ENCODE assay signal across 2 cellular contexts in genomic region chr1:224726783-224727182, GRCh38.
A peak's percentile ranks its signal among the peaks of the same experiment; 100 is the strongest.
TF ChIP-seq lines count a peak whose summit lies in the region.

No MANE protein-coding gene starts in this region.

TF ChIP-seq in IMR-90, 13 proteins besides CTCF, POLR2A, EP300 and RAD21:
- no peak for TF ChIP-seq BHLHE40 (IDR thresholded peaks at IDR 0.05; ENCODE audit: low read depth, low read length)
- no peak for TF ChIP-seq RFX5 (IDR thresholded peaks at IDR 0.05; ENCODE audit: low read depth, low read length)
- TF ChIP-seq FOS (IDR thresholded peaks at IDR 0.05; ENCODE audit: low read depth, low read length): peak; percentile 66; the same call in 1 of the 2 replicates
- TF ChIP-seq, protein P1, sequence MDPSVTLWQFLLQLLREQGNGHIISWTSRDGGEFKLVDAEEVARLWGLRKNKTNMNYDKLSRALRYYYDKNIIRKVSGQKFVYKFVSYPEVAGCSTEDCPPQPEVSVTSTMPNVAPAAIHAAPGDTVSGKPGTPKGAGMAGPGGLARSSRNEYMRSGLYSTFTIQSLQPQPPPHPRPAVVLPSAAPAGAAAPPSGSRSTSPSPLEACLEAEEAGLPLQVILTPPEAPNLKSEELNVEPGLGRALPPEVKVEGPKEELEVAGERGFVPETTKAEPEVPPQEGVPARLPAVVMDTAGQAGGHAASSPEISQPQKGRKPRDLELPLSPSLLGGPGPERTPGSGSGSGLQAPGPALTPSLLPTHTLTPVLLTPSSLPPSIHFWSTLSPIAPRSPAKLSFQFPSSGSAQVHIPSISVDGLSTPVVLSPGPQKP (IDR thresholded peaks at IDR 0.05; ENCODE audit: borderline replicate concordance, low read depth, low read length): no peak
- TF ChIP-seq CHD1 (IDR thresholded peaks at IDR 0.05; ENCODE audit: low read depth, low read length): no peak
- no peak for TF ChIP-seq RCOR1 (IDR thresholded peaks at IDR 0.05; ENCODE audit: insufficient replicate concordance, low read length)
- peak; percentile 56; the same call in 1 of the 2 replicates for TF ChIP-seq MAFK (IDR thresholded peaks at IDR 0.05; ENCODE audit: low read depth, low read length)
- peak; percentile 44; the same call in 1 of the 2 replicates for TF ChIP-seq MAZ (IDR thresholded peaks at IDR 0.05; ENCODE audit: borderline replicate concordance, low read depth, low read length)
- peak; percentile 85 for TF ChIP-seq CEBPB (IDR thresholded peaks at IDR 0.05; ENCODE audit: low read depth, low read length)
- TF ChIP-seq NFE2L2 (IDR thresholded peaks at IDR 0.05; ENCODE audit: low read depth, low read length): no peak
- no peak for TF ChIP-seq MXI1 (IDR thresholded peaks at IDR 0.05; ENCODE audit: borderline replicate concordance, low read depth, low read length)
- TF ChIP-seq, protein P2, sequence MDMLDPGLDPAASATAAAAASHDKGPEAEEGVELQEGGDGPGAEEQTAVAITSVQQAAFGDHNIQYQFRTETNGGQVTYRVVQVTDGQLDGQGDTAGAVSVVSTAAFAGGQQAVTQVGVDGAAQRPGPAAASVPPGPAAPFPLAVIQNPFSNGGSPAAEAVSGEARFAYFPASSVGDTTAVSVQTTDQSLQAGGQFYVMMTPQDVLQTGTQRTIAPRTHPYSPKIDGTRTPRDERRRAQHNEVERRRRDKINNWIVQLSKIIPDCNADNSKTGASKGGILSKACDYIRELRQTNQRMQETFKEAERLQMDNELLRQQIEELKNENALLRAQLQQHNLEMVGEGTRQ (IDR thresholded peaks at IDR 0.05; ENCODE audit: low read depth, low read length): peak; percentile 63; the same call in 1 of the 2 replicates
- TF ChIP-seq SMC3 (IDR thresholded peaks at IDR 0.05; ENCODE audit: low read depth, low read length): no peak

TF ChIP-seq in K562, 482 proteins besides CTCF, POLR2A, EP300 and RAD21:
- TF ChIP-seq CEBPG (CRISPR knock-in tag; IDR thresholded peaks at IDR 0.05): 0 out of 2 replicates have a peak, but pooled peaks have one; percentile 51
- peak; percentile 88 to 94 for TF ChIP-seq CEBPG (tag; conservative IDR thresholded peaks at IDR 0.05 in 1 of 2, IDR thresholded peaks at IDR 0.05 in 1 of 2)
- peak; percentile 78; the same call in 1 of the 2 replicates for TF ChIP-seq GTF2E2 (tag; IDR thresholded peaks at IDR 0.05)
- TF ChIP-seq ZNF165 (CRISPR knock-in tag; IDR thresholded peaks at IDR 0.05; ENCODE audit: borderline replicate concordance): no peak
- TF ChIP-seq ZNF584 (CRISPR knock-in tag; IDR thresholded peaks at IDR 0.05; ENCODE audit: low read depth): peak; percentile 62; the same call in 1 of the 2 replicates
- peak; percentile 73 for TF ChIP-seq ZNF766 (CRISPR knock-in tag; conservative IDR thresholded peaks at IDR 0.05)
- TF ChIP-seq ZNF780A (CRISPR knock-in tag; IDR thresholded peaks at IDR 0.05): no peak
- TF ChIP-seq SIRT6 (IDR thresholded peaks at IDR 0.05; ENCODE audit: low read depth, low read length): no peak
- no peak for TF ChIP-seq SMAD1 (IDR thresholded peaks at IDR 0.05; ENCODE audit: low read depth, low read length, partially characterized antibody)
- TF ChIP-seq ZNF354B (CRISPR knock-in tag; IDR thresholded peaks at IDR 0.05): 0 out of 2 replicates have a peak, but pooled peaks have one; percentile 1
- TF ChIP-seq CAMTA2 (CRISPR knock-in tag; conservative IDR thresholded peaks at IDR 0.05): no peak
- TF ChIP-seq BACH1 (tag; IDR thresholded peaks at IDR 0.05): peak; percentile 56; the same call in 1 of the 2 replicates
- TF ChIP-seq NR2C2 (CRISPR knock-in tag; IDR thresholded peaks at IDR 0.05): no peak
- TF ChIP-seq NR2C2 (tag; IDR thresholded peaks at IDR 0.05): peak; percentile 49; the same call in 1 of the 2 replicates
- TF ChIP-seq ZNF764 (CRISPR knock-in tag; IDR thresholded peaks at IDR 0.05; ENCODE audit: low read depth): no peak
- no peak for TF ChIP-seq ETV6 (IDR thresholded peaks at IDR 0.05; ENCODE audit: borderline replicate concordance in 1 of 2, low read depth in 2 of 2, low read length in 1 of 2)
- no peak for TF ChIP-seq ETV6 (CRISPR knock-in tag; IDR thresholded peaks at IDR 0.05; ENCODE audit: borderline replicate concordance)
- TF ChIP-seq ZZZ3 (IDR thresholded peaks at IDR 0.05): no peak
- TF ChIP-seq ZNF175 (CRISPR knock-in tag; IDR thresholded peaks at IDR 0.05; ENCODE audit: low read depth): peak; percentile 92
- no peak for TF ChIP-seq TBP (optimal IDR thresholded peaks at IDR 0.05; ENCODE audit: low read depth, low read length)
- TF ChIP-seq, protein P3, sequence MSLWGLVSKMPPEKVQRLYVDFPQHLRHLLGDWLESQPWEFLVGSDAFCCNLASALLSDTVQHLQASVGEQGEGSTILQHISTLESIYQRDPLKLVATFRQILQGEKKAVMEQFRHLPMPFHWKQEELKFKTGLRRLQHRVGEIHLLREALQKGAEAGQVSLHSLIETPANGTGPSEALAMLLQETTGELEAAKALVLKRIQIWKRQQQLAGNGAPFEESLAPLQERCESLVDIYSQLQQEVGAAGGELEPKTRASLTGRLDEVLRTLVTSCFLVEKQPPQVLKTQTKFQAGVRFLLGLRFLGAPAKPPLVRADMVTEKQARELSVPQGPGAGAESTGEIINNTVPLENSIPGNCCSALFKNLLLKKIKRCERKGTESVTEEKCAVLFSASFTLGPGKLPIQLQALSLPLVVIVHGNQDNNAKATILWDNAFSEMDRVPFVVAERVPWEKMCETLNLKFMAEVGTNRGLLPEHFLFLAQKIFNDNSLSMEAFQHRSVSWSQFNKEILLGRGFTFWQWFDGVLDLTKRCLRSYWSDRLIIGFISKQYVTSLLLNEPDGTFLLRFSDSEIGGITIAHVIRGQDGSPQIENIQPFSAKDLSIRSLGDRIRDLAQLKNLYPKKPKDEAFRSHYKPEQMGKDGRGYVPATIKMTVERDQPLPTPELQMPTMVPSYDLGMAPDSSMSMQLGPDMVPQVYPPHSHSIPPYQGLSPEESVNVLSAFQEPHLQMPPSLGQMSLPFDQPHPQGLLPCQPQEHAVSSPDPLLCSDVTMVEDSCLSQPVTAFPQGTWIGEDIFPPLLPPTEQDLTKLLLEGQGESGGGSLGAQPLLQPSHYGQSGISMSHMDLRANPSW (CRISPR knock-in tag; IDR thresholded peaks at IDR 0.05): no peak
- TF ChIP-seq FOS (IDR thresholded peaks at IDR 0.05; ENCODE audit: extremely low read depth, insufficient read length): peak; percentile 3
- peak; percentile 83; the same call in 1 of the 2 replicates for TF ChIP-seq ZNF589 (CRISPR knock-in tag; IDR thresholded peaks at IDR 0.05; ENCODE audit: low read depth)
- peak; percentile 93 for TF ChIP-seq ATF3 (IDR thresholded peaks at IDR 0.05)
- TF ChIP-seq ATF3 (CRISPR knock-in tag; conservative IDR thresholded peaks at IDR 0.05): no peak
- peak; percentile 73 for TF ChIP-seq ZNF384 (IDR thresholded peaks at IDR 0.05; ENCODE audit: low read depth, low read length)
- no peak for TF ChIP-seq RBM15 (IDR thresholded peaks at IDR 0.05; ENCODE audit: insufficient read depth, low read length)
- TF ChIP-seq JUND (IDR thresholded peaks at IDR 0.05; ENCODE audit: borderline replicate concordance, low read depth, low read length): peak; percentile 82; the same call in 1 of the 2 replicates
- TF ChIP-seq JUND (tag; IDR thresholded peaks at IDR 0.05; ENCODE audit: borderline replicate concordance, low read depth, low read length): peak; percentile 62; the same call in 2 of the 3 replicates
- TF ChIP-seq NRF1 (conservative IDR thresholded peaks at IDR 0.05 in 1 of 2, IDR thresholded peaks at IDR 0.05 in 1 of 2): peak in 1 of 2 experiments; percentile 31; a peak in 1 of 4 replicates
- TF ChIP-seq, protein P4, sequence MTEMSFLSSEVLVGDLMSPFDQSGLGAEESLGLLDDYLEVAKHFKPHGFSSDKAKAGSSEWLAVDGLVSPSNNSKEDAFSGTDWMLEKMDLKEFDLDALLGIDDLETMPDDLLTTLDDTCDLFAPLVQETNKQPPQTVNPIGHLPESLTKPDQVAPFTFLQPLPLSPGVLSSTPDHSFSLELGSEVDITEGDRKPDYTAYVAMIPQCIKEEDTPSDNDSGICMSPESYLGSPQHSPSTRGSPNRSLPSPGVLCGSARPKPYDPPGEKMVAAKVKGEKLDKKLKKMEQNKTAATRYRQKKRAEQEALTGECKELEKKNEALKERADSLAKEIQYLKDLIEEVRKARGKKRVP (CRISPR knock-in tag; IDR thresholded peaks at IDR 0.05): peak; percentile 81
- TF ChIP-seq, protein P5, sequence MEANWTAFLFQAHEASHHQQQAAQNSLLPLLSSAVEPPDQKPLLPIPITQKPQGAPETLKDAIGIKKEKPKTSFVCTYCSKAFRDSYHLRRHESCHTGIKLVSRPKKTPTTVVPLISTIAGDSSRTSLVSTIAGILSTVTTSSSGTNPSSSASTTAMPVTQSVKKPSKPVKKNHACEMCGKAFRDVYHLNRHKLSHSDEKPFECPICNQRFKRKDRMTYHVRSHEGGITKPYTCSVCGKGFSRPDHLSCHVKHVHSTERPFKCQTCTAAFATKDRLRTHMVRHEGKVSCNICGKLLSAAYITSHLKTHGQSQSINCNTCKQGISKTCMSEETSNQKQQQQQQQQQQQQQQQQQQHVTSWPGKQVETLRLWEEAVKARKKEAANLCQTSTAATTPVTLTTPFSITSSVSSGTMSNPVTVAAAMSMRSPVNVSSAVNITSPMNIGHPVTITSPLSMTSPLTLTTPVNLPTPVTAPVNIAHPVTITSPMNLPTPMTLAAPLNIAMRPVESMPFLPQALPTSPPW (CRISPR knock-in tag; IDR thresholded peaks at IDR 0.05): peak; percentile 33; the same call in 1 of the 2 replicates
- no peak for TF ChIP-seq MYBL2 (IDR thresholded peaks at IDR 0.05; ENCODE audit: low read depth)
- TF ChIP-seq MYBL2 (CRISPR knock-in tag; IDR thresholded peaks at IDR 0.05; ENCODE audit: borderline replicate concordance): no peak
- TF ChIP-seq FOSL1 (tag; conservative IDR thresholded peaks at IDR 0.05): peak; percentile 98
- TF ChIP-seq JUN (IDR thresholded peaks at IDR 0.05; ENCODE audit: borderline replicate concordance, low read depth, low read length): peak; percentile 69; the same call in 1 of the 2 replicates
- TF ChIP-seq JUN (CRISPR knock-in tag; IDR thresholded peaks at IDR 0.05; ENCODE audit: borderline replicate concordance): no peak
- TF ChIP-seq, protein P6, sequence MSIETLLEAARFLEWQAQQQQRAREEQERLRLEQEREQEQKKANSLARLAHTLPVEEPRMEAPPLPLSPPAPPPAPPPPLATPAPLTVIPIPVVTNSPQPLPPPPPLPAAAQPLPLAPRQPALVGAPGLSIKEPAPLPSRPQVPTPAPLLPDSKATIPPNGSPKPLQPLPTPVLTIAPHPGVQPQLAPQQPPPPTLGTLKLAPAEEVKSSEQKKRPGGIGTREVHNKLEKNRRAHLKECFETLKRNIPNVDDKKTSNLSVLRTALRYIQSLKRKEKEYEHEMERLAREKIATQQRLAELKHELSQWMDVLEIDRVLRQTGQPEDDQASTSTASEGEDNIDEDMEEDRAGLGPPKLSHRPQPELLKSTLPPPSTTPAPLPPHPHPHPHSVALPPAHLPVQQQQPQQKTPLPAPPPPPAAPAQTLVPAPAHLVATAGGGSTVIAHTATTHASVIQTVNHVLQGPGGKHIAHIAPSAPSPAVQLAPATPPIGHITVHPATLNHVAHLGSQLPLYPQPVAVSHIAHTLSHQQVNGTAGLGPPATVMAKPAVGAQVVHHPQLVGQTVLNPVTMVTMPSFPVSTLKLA (conservative IDR thresholded peaks at IDR 0.05): no peak
